ENCODE assay signal across 8 cellular contexts in the genomic region with DNA sequence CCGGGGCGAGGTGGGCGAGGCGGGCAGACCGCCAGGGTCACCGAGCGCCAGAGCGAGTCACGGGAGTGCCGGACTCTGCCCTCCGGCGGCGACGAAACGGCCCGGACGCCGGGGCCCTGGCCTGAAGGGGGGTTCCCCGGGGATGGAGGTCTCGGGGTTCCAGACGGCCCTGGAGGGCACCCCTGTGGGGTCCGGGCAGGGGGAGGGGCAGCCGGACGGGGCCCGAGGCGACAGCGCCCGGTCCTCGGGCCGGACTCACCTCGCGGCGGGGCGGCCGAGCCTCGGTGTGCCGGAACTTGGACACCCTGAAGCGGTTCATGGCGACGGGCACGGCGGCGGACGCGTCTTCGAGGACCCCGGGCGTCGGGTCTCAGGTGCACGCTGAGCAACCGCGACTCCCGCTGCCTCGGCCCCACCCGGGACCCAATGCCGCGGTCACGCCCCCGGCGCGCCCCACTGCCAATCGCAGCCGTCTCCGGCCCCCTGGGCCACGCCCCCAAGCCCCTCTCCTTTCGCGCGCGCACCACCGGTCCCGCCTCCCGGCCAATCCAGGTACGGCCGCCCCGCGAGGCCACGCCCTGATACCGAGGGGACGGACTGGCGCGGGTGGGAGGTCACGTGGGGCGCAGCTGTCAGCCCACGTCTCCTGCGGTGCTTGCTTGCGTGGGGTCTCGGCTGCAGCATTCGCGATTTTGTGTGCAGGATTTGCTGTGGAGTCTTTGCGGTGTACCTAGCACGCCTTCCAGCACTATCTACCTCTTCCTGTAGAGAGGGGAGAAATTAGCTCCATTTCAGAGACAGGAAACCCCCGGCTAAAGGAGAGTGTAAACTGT. TPM values are rescaled to one million over a fixed set of nuclear protein-coding genes. Genes with fewer than 3 reads are reported as not detected.
DNase-seq lines count a peak whose midpoint lies in the region; ATAC-seq and TF ChIP-seq lines count a peak whose summit lies in the region.

CORO7 (minus strand) TSS at position 397 of the 833 bp plus-strand sequence; CDS start at position 319, 78 bp downstream.

- peak; percentile 83 to 90 for DNase-seq in AML-193 (lab: John Stamatoyannopoulos, UW)
- peak; percentile 71 for DNase-seq in NCI-H510A (lab: John Stamatoyannopoulos, UW)
- DNase-seq in activated CD4-positive, alpha-beta T cell treated with anti-CD3 and anti-CD28 coated beads for 24 hours (ENCODE audit: low read depth in 2 of 2) = peak; percentile 98
- DNase-seq in cerebellum (ENCODE audit: low spot score) = peak; percentile 100
- DNase-seq in kidney glomerular epithelial cell (lab: John Stamatoyannopoulos, UW) = peak; percentile 85
- DNase-seq in stimulated activated CD4-positive, alpha-beta T cell treated with anti-CD3 and anti-CD28 coated beads, Interleukin-15, amount 100 ng/mL, for 48 hours (ENCODE audit: low read depth in 2 of 2) = peak; percentile 94 to 99

- ATAC-seq in HG03432 (IDR thresholded peaks at IDR 0.05; ENCODE audit: unreplicated experiment) = peak; percentile 71

- peak; percentile 72 for TF ChIP-seq POLR2A in GM19193 (IDR thresholded peaks at IDR 0.05; ENCODE audit: extremely low read depth, insufficient read depth, insufficient read length)

RNA-seq across cellular contexts. Expression of gene CORO7, which starts in this region (rescaled TPM):
- total RNA-seq in cerebellum = 27.4 TPM

Comparison
In these comparisons a context has a peak if more than half of its experiments do, and no peak if none do; other contexts are left out.
1. Peak in every context shown above with its lines: DNase-seq and ATAC-seq.